ENCODE assay signal across 1 cellular context in the genomic region with DNA sequence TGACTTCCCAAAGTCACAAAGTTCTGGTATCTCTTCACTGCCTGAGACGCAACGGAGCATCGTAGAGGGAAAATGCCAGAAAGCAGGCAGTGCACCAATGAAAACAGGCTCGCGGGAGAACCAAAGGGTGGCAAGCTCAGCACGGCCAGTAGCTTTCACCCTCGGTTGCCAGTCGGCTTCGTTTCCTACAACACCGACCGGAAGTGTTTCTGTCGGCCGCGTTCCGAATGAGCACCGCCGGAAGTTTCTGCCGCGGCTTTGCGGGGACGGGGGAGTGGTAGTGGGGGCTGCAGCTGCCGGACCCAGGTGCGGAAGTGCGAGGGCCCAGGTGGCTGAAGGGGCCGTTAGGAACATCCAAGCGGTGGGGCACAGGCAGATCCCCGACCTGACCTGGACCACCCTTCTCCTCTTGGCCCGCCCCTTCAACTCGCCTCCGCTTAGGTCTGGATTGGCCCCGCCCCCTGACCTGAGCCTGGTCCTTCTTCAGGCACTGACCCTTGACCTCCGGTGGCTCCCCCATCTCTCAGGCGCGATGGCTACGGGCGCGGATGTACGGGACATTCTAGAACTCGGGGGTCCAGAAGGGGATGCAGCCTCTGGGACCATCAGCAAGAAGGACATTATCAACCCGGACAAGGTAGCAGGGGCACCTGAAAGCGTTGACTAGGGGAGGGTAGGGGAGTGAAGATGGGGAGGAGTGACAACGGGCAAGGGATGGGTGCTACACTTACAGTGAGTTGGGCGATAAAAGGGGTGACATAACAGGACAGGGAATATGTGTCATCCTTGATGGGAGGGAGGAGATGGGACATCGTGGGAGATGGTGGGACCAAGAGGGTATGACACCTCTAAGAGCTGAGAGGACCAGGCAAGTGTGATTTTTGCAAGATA.
TF ChIP-seq lines count a peak whose summit lies in the region.

A gene with protein sequence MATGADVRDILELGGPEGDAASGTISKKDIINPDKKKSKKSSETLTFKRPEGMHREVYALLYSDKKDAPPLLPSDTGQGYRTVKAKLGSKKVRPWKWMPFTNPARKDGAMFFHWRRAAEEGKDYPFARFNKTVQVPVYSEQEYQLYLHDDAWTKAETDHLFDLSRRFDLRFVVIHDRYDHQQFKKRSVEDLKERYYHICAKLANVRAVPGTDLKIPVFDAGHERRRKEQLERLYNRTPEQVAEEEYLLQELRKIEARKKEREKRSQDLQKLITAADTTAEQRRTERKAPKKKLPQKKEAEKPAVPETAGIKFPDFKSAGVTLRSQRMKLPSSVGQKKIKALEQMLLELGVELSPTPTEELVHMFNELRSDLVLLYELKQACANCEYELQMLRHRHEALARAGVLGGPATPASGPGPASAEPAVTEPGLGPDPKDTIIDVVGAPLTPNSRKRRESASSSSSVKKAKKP (plus strand): TSS at position 250 of the 891 bp plus-strand sequence. CDS start 283 bp downstream, at position 533.

TF ChIP-seq in HepG2, 621 proteins besides CTCF, POLR2A, EP300 and RAD21 (continued from another document and continues in another):
- TF ChIP-seq, protein P1, sequence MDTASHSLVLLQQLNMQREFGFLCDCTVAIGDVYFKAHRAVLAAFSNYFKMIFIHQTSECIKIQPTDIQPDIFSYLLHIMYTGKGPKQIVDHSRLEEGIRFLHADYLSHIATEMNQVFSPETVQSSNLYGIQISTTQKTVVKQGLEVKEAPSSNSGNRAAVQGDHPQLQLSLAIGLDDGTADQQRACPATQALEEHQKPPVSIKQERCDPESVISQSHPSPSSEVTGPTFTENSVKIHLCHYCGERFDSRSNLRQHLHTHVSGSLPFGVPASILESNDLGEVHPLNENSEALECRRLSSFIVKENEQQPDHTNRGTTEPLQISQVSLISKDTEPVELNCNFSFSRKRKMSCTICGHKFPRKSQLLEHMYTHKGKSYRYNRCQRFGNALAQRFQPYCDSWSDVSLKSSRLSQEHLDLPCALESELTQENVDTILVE (CRISPR knock-in tag; IDR thresholded peaks at IDR 0.05), result no peak; the same call in 1 of the 2 replicates
- TF ChIP-seq MXI1 (IDR thresholded peaks at IDR 0.05; ENCODE audit: borderline replicate concordance, low read depth, low read length) (peak; percentile 75; the same call in 1 of the 3 replicates), HOXA7 (CRISPR knock-in tag; IDR thresholded peaks at IDR 0.05) (no peak), ZMAT3 (CRISPR knock-in tag; conservative IDR thresholded peaks at IDR 0.05) (peak; percentile 70; the same call in 1 of the 2 replicates), ZNF605 (CRISPR knock-in tag; IDR thresholded peaks at IDR 0.05) (peak; percentile 83), RBM39 (IDR thresholded peaks at IDR 0.05; ENCODE audit: low read depth, low read length, poor library complexity, severe bottlenecking) (peak; percentile 98), ELF3 (CRISPR knock-in tag; IDR thresholded peaks at IDR 0.05) (peak; percentile 67; the same call in 1 of the 2 replicates), EZH2 (conservative IDR thresholded peaks at IDR 0.05; ENCODE audit: low read depth, low read length) (no peak), CREB1 (IDR thresholded peaks at IDR 0.05) (0 out of 2 replicates have a peak, but pooled peaks have one; percentile 12), CREB1 (CRISPR knock-in tag; IDR thresholded peaks at IDR 0.05) (peak; percentile 84), GFI1 (CRISPR knock-in tag; IDR thresholded peaks at IDR 0.05; ENCODE audit: borderline replicate concordance) (peak; percentile 62; the same call in 1 of the 2 replicates), CBX1 (IDR thresholded peaks at IDR 0.05; ENCODE audit: low read depth) (peak; percentile 97), ZNF354B (CRISPR knock-in tag; IDR thresholded peaks at IDR 0.05) (0 out of 2 replicates have a peak, but pooled peaks have one; percentile 72), ZFP82 (CRISPR knock-in tag; IDR thresholded peaks at IDR 0.05; ENCODE audit: borderline replicate concordance) (peak; percentile 26; the same call in 1 of the 2 replicates), U2AF1 (optimal IDR thresholded peaks at IDR 0.05; ENCODE audit: low read depth, low read length) (peak; percentile 55), IKZF4 (CRISPR knock-in tag; IDR thresholded peaks at IDR 0.05; ENCODE audit: borderline replicate concordance, low read depth, not compliant biosample characterization) (no peak), ZFP36L1 (CRISPR knock-in tag; IDR thresholded peaks at IDR 0.05) (0 out of 2 replicates have a peak, but pooled peaks have one; percentile 64), SALL2 (CRISPR knock-in tag; IDR thresholded peaks at IDR 0.05) (peak; percentile 98), ZNF12 (CRISPR knock-in tag; IDR thresholded peaks at IDR 0.05) (no peak), GPN1 (CRISPR knock-in tag; IDR thresholded peaks at IDR 0.05; ENCODE audit: borderline replicate concordance) (no peak), MTF2 (CRISPR knock-in tag; IDR thresholded peaks at IDR 0.05; ENCODE audit: borderline replicate concordance) (peak; percentile 55; the same call in 1 of the 2 replicates), IKZF1 (IDR thresholded peaks at IDR 0.05) (no peak), CHD2 (IDR thresholded peaks at IDR 0.05; ENCODE audit: low read depth, low read length) (0 out of 2 replicates have a peak, but pooled peaks have one; percentile 51), ARNT (IDR thresholded peaks at IDR 0.05) (no peak), KLF11 (CRISPR knock-in tag; IDR thresholded peaks at IDR 0.05) (peak; percentile 73; the same call in 1 of the 2 replicates), PHF20 (CRISPR knock-in tag; IDR thresholded peaks at IDR 0.05) (peak; percentile 99), ZNF556 (CRISPR knock-in tag; IDR thresholded peaks at IDR 0.05; ENCODE audit: borderline replicate concordance) (peak; percentile 99), ZNF570 (CRISPR knock-in tag; IDR thresholded peaks at IDR 0.05; ENCODE audit: borderline replicate concordance) (no peak), ZFP36L2 (CRISPR knock-in tag; IDR thresholded peaks at IDR 0.05) (no peak), MED8 (CRISPR knock-in tag; IDR thresholded peaks at IDR 0.05; ENCODE audit: insufficient replicate concordance) (peak; percentile 55)
- TF ChIP-seq, protein P2, sequence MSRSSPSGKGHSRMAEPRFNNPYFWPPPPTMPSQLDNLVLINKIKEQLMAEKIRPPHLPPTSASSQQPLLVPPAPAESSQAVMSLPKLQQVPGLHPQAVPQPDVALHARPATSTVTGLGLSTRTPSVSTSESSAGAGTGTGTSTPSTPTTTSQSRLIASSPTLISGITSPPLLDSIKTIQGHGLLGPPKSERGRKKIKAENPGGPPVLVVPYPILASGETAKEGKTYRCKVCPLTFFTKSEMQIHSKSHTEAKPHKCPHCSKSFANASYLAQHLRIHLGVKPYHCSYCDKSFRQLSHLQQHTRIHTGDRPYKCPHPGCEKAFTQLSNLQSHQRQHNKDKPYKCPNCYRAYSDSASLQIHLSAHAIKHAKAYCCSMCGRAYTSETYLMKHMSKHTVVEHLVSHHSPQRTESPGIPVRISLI (CRISPR knock-in tag; IDR thresholded peaks at IDR 0.05; ENCODE audit: borderline replicate concordance), result peak; percentile 27; the same call in 1 of the 2 replicates
- TF ChIP-seq, protein P3, sequence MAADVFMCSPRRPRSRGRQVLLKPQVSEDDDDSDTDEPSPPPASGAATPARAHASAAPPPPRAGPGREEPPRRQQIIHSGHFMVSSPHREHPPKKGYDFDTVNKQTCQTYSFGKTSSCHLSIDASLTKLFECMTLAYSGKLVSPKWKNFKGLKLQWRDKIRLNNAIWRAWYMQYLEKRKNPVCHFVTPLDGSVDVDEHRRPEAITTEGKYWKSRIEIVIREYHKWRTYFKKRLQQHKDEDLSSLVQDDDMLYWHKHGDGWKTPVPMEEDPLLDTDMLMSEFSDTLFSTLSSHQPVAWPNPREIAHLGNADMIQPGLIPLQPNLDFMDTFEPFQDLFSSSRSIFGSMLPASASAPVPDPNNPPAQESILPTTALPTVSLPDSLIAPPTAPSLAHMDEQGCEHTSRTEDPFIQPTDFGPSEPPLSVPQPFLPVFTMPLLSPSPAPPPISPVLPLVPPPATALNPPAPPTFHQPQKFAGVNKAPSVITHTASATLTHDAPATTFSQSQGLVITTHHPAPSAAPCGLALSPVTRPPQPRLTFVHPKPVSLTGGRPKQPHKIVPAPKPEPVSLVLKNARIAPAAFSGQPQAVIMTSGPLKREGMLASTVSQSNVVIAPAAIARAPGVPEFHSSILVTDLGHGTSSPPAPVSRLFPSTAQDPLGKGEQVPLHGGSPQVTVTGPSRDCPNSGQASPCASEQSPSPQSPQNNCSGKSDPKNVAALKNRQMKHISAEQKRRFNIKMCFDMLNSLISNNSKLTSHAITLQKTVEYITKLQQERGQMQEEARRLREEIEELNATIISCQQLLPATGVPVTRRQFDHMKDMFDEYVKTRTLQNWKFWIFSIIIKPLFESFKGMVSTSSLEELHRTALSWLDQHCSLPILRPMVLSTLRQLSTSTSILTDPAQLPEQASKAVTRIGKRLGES (CRISPR knock-in tag; IDR thresholded peaks at IDR 0.05; ENCODE audit: borderline replicate concordance), result 0 out of 2 replicates have a peak, but pooled peaks have one; percentile 48
- TF ChIP-seq, protein P4, sequence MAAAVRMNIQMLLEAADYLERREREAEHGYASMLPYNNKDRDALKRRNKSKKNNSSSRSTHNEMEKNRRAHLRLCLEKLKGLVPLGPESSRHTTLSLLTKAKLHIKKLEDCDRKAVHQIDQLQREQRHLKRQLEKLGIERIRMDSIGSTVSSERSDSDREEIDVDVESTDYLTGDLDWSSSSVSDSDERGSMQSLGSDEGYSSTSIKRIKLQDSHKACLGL (CRISPR knock-in tag; IDR thresholded peaks at IDR 0.05), result peak; percentile 81
- TF ChIP-seq, protein P5, sequence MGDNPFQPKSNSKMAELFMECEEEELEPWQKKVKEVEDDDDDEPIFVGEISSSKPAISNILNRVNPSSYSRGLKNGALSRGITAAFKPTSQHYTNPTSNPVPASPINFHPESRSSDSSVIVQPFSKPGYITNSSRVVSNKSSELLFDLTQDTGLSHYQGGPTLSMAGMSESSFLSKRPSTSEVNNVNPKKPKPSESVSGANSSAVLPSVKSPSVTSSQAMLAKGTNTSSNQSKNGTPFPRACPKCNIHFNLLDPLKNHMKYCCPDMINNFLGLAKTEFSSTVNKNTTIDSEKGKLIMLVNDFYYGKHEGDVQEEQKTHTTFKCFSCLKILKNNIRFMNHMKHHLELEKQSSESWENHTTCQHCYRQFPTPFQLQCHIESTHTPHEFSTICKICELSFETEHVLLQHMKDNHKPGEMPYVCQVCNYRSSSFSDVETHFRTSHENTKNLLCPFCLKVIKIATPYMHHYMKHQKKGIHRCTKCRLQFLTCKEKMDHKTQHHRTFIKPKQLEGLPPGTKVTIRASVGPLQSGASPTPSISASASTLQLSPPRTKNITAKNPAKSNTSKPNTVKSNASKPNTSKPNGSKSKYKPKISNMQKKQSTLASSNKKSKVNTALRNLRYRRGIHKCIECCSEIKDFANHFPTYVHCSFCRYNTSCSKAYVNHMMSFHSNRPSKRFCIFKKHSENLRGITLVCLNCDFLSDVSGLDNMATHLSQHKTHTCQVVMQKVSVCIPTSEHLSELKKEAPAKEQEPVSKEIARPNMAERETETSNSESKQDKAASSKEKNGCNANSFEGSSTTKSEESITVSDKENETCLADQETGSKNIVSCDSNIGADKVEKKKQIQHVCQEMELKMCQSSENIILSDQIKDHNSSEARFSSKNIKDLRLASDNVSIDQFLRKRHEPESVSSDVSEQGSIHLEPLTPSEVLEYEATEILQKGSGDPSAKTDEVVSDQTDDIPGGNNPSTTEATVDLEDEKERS (CRISPR knock-in tag; IDR thresholded peaks at IDR 0.05), result no peak
- TF ChIP-seq, protein P6, sequence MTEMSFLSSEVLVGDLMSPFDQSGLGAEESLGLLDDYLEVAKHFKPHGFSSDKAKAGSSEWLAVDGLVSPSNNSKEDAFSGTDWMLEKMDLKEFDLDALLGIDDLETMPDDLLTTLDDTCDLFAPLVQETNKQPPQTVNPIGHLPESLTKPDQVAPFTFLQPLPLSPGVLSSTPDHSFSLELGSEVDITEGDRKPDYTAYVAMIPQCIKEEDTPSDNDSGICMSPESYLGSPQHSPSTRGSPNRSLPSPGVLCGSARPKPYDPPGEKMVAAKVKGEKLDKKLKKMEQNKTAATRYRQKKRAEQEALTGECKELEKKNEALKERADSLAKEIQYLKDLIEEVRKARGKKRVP (CRISPR knock-in tag; IDR thresholded peaks at IDR 0.05), result 0 out of 4 replicates have a peak, but pooled peaks of 1 of the 2 experiments have one; percentile 46
- TF ChIP-seq, protein P7, sequence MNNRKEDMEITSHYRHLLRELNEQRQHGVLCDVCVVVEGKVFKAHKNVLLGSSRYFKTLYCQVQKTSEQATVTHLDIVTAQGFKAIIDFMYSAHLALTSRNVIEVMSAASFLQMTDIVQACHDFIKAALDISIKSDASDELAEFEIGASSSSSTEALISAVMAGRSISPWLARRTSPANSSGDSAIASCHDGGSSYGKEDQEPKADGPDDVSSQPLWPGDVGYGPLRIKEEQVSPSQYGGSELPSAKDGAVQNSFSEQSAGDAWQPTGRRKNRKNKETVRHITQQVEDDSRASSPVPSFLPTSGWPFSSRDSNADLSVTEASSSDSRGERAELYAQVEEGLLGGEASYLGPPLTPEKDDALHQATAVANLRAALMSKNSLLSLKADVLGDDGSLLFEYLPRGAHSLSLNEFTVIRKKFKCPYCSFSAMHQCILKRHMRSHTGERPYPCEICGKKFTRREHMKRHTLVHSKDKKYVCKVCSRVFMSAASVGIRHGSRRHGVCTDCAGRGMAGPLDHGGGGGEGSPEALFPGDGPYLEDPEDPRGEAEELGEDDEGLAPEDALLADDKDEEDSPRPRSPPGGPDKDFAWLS (CRISPR knock-in tag; IDR thresholded peaks at IDR 0.05; ENCODE audit: borderline replicate concordance), result no peak
- TF ChIP-seq, protein P8, sequence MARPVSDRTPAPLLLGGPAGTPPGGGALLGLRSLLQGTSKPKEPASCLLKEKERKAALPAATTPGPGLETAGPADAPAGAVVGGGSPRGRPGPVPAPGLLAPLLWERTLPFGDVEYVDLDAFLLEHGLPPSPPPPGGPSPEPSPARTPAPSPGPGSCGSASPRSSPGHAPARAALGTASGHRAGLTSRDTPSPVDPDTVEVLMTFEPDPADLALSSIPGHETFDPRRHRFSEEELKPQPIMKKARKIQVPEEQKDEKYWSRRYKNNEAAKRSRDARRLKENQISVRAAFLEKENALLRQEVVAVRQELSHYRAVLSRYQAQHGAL (CRISPR knock-in tag; IDR thresholded peaks at IDR 0.05; ENCODE audit: not compliant biosample characterization), result no peak
- TF ChIP-seq, protein P9, sequence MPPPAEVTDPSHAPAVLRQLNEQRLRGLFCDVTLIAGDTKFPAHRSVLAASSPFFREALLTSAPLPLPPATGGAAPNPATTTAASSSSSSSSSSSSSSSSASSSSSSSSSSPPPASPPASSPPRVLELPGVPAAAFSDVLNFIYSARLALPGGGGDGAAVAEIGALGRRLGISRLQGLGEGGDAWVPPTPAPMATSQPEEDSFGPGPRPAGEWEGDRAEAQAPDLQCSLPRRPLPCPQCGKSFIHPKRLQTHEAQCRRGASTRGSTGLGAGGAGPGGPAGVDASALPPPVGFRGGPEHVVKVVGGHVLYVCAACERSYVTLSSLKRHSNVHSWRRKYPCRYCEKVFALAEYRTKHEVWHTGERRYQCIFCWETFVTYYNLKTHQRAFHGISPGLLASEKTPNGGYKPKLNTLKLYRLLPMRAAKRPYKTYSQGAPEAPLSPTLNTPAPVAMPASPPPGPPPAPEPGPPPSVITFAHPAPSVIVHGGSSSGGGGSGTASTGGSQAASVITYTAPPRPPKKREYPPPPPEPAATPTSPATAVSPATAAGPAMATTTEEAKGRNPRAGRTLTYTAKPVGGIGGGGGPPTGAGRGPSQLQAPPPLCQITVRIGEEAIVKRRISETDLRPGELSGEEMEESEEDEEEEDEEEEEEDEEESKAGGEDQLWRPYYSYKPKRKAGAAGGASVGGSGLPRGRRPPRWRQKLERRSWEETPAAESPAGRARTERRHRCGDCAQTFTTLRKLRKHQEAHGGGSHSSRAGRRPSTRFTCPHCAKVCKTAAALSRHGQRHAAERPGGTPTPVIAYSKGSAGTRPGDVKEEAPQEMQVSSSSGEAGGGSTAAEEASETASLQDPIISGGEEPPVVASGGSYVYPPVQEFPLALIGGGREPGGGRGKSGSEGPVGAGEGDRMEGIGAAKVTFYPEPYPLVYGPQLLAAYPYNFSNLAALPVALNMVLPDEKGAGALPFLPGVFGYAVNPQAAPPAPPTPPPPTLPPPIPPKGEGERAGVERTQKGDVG (CRISPR knock-in tag; IDR thresholded peaks at IDR 0.05; ENCODE audit: borderline replicate concordance), result 0 out of 2 replicates have a peak, but pooled peaks have one; percentile 33
